Comparison of ENCODE assay signal across 8 cellular contexts in the genomic region with DNA sequence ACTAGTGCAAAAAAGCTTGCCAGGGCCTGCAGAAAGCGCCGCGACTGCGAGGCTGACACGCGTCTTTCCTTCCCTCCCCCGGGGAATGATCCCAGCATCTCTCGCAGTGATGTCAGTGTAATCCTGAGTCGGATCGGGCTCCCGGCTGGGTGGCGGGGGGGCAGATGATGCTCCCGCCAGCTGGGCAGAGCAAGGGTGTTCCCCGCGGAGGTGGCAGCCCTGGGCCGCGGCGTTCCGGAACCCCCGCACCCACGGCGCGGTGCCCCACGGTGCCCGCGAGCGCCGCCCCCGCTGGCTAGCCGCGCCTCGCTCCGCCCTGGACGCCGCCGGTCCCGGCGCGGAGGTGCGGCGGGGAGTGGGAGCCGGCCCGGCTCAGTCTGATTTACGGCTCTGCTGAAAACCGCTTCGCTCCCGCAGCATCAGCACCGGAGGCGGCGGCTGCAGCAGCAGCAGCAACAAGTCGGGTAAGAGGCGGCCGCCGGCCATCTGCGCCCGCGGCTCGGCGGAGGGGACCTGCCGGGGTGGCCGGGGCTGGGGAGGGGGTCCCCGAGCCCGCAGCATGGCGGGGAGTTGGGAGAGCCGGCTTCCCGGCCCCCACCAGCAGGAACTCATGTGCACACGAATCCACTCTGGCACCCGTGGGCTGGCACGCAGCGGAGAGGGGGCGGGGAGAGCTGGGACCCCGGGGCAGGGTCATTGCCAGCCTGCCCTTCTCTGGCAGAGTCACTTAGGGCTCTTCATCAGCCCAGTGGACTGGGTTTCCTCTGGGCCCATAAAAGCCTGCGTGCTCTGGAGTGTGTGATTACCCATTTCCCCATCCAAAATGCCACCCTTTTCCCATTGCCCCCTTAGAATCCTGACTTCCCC. TPM values are rescaled to one million over a fixed set of nuclear protein-coding genes. Genes with fewer than 3 reads are reported as not detected.
DNase-seq lines count a peak whose midpoint lies in the region; ATAC-seq and TF ChIP-seq lines count a peak whose summit lies in the region.

A gene with protein sequence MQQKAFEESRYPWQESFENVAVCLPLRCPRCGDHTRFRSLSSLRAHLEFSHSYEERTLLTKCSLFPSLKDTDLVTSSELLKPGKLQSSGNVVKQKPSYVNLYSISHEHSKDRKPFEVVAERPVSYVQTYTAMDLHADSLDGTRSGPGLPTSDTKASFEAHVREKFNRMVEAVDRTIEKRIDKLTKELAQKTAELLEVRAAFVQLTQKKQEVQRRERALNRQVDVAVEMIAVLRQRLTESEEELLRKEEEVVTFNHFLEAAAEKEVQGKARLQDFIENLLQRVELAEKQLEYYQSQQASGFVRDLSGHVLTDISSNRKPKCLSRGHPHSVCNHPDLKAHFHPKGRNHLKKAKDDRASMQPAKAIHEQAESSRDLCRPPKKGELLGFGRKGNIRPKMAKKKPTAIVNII (plus strand): TSS at position 375 of the 867 bp plus-strand sequence. CDS start 1,825 bp downstream, outside the sequence.

- TF ChIP-seq CTCF in fibroblast of lung (conservative IDR thresholded peaks at IDR 0.05 in 1 of 2, IDR thresholded peaks at IDR 0.05 in 1 of 2; ENCODE audit: low read depth in 1 of 2, low read length in 2 of 2) (no peak), natural killer cell (IDR thresholded peaks at IDR 0.05) (no peak), testis (IDR thresholded peaks at IDR 0.05) (no peak)

- H3K36me3 ChIP-seq in fibroblast of lung (ENCODE audit: control insufficient read depth, insufficient read depth, low read length) (no peaks in the 10 kb centered on the region), testis (ENCODE audit: low read depth, missing control alignments) (no peaks in the 10 kb centered on the region)

- H3K4me3 Mint-ChIP-seq in activated T-cell treated with anti-CD3 and anti-CD28 coated beads, Interleukin-2, amount 50 U/mL, for 72 hours, result peak within 1 kb of the TSS; percentile 84 to 92
- H3K4me3 Mint-ChIP-seq in natural killer cell, result peak within 1 kb of the TSS; percentile 89

- no peaks in the 10 kb centered on the region for H3K4me1 ChIP-seq in fibroblast of lung (ENCODE audit: control insufficient read depth, extremely low read depth, insufficient read depth, low read length)
- peaks cover 4% of the 10 kb centered on the region for H3K4me1 ChIP-seq in testis

- intact Hi-C loops in natural killer cell (cut with micrococcal nuclease), result no loop called here
- intact Hi-C loops in testis (cut with DNase I; ENCODE audit: low total_unique reads), result no loop called here

- no peaks in the 10 kb centered on the region for H3K9me3 ChIP-seq in fibroblast of lung (ENCODE audit: control insufficient read depth, insufficient read depth, low read depth, low read length)
- H3K9me3 ChIP-seq in testis, result no peaks in the 10 kb centered on the region

- H3K9ac ChIP-seq in fibroblast of lung (ENCODE audit: insufficient read depth, low read length), result peak within 1 kb of the TSS; percentile 48

- H3K27ac Mint-ChIP-seq in activated T-cell treated with anti-CD3 and anti-CD28 coated beads, Interleukin-2, amount 50 U/mL, for 72 hours, result peak within 1 kb of the TSS; percentile 19
- H3K27ac Mint-ChIP-seq in natural killer cell, result peak within 1 kb of the TSS; percentile 23 to 73

- no peaks in the 10 kb centered on the region for H3K79me2 ChIP-seq in fibroblast of lung (ENCODE audit: control insufficient read depth, insufficient read depth, low read length)

- H3K4me1 Mint-ChIP-seq in activated T-cell treated with anti-CD3 and anti-CD28 coated beads, Interleukin-2, amount 50 U/mL, for 72 hours (ENCODE audit: low read depth), result peaks cover 10% of the 10 kb centered on the region
- peaks cover 16 to 22% of the 10 kb centered on the region in 2 donors for H3K4me1 Mint-ChIP-seq in natural killer cell

- 0 to 4% methylated on average over 17 to 22 of the region's 73 CpGs for WGBS in testis, 2 donors

- TF ChIP-seq POLR2A in testis (IDR thresholded peaks at IDR 0.05), result no peak
- no peak for TF ChIP-seq POLR2A in GM18505 (IDR thresholded peaks at IDR 0.05; ENCODE audit: borderline replicate concordance, extremely low read depth, insufficient read depth, insufficient read length)

- peak within 1 kb of the TSS; percentile 80 for H2AFZ ChIP-seq in fibroblast of lung (ENCODE audit: low read length)

- peak within 1 kb of the TSS; percentile 83 for H3K4me2 ChIP-seq in fibroblast of lung (ENCODE audit: extremely low read depth, insufficient read depth, low read length)

- peak; percentile 22 for DNase-seq in ELF-1 (ENCODE audit: low read depth, low spot score)
- DNase-seq in NCI-H1105 treated with DMSO at 0.1 percent for 48 hours (lab: John Stamatoyannopoulos, UW), result peak; percentile 27
- peak; percentile 50 to 64 for DNase-seq in activated T-cell treated with anti-CD3 and anti-CD28 coated beads, Interleukin-2, amount 50 U/mL, for 72 hours
- peak; percentile 40 to 72 for DNase-seq in fibroblast of lung (ENCODE audit: low read depth in 2 of 2)
- peak; percentile 47 for DNase-seq in natural killer cell
- DNase-seq in testis, result no peak

- no peaks in the 10 kb centered on the region for H3K9me3 Mint-ChIP-seq in activated T-cell treated with anti-CD3 and anti-CD28 coated beads, Interleukin-2, amount 50 U/mL, for 72 hours
- no peaks in the 10 kb centered on the region for H3K9me3 Mint-ChIP-seq in natural killer cell

- no peaks in the 10 kb centered on the region for H3K27me3 ChIP-seq in fibroblast of lung (ENCODE audit: control insufficient read depth, insufficient read depth, low read length)
- H3K27me3 ChIP-seq in testis, result no peaks in the 10 kb centered on the region

- H3K36me3 Mint-ChIP-seq in activated T-cell treated with anti-CD3 and anti-CD28 coated beads, Interleukin-2, amount 50 U/mL, for 72 hours (ENCODE audit: insufficient read depth in 2 of 2), result no peaks in the 10 kb centered on the region
- no peaks in the 10 kb centered on the region for H3K36me3 Mint-ChIP-seq in natural killer cell

- peaks cover 37% of the 10 kb centered on the region for H3K27me3 Mint-ChIP-seq in activated T-cell treated with anti-CD3 and anti-CD28 coated beads, Interleukin-2, amount 50 U/mL, for 72 hours (ENCODE audit: low read depth)
- H3K27me3 Mint-ChIP-seq in natural killer cell (ENCODE audit: low read depth in 2 of 2), result peaks cover 0 to 4% of the 10 kb centered on the region in 2 donors

- H3K4me3 ChIP-seq in fibroblast of lung (replicated peaks in 1 of 4; ENCODE audit: control extremely low read depth in 1 of 4, insufficient read depth in 1 of 4, low read depth in 3 of 4, low read length in 4 of 4) (peak within 1 kb of the TSS; percentile 54 to 66 (median 60)), testis (peak within 1 kb of the TSS; percentile 62 to 66)

- H3K27ac ChIP-seq in fibroblast of lung (ENCODE audit: insufficient read depth, low read length) (no peak within 1 kb of the TSS), testis (peak within 1 kb of the TSS in 1 of 2 donors; percentile 45)

- H4K20me1 ChIP-seq in fibroblast of lung (ENCODE audit: control insufficient read depth, extremely low read depth, insufficient read depth, low read length), result no peaks in the 10 kb centered on the region

- ATAC-seq in activated T-cell treated with anti-CD3 and anti-CD28 coated beads, Interleukin-2, amount 50 U/mL, for 72 hours (replicated peaks in 1 of 2), result peak; percentile 90 to 94
- ATAC-seq in natural killer cell, result peak; percentile 84 to 86 (median 85)
- no peak for ATAC-seq in GM18505 (IDR thresholded peaks at IDR 0.05; ENCODE audit: unreplicated experiment)
- ATAC-seq in HG03196 (IDR thresholded peaks at IDR 0.05; ENCODE audit: unreplicated experiment), result no peak

RNA-seq across cellular contexts. Expression of the gene that starts here (rescaled TPM):
- total RNA-seq in activated T-cell treated with anti-CD3 and anti-CD28 coated beads, Interleukin-2, amount 50 U/mL, for 72 hours, result under 1 TPM; 0.12 to 0.30 TPM
- total RNA-seq in fibroblast of lung, result 2.8 and 5.8 TPM in 2 replicates
- polyA plus RNA-seq in fibroblast of lung, result 1.2 and 3.0 TPM in 2 replicates
- polyA plus RNA-seq in fibroblast of lung (2012), result 0.58 and 1.9 TPM in 2 replicates
- 0.74 and 2.2 TPM in 2 replicates for polyA minus RNA-seq in fibroblast of lung (ENCODE audit: low replicate concordance)
- 1 to 10 TPM; 4.0 to 8.0 (median 4.5) TPM for total RNA-seq in natural killer cell
- total RNA-seq in testis, result 1 to 10 TPM; 1.2 to 2.8 TPM
- 1.0 TPM for polyA plus RNA-seq in testis (ENCODE audit: insufficient read depth, low read depth, low replicate concordance)

Comparison
In these comparisons a context has a peak if more than half of its experiments do, and no peak if none do; other contexts are left out.
1. Peak in DNase-seq and ATAC-seq in activated T-cell treated with anti-CD3 and anti-CD28 coated beads, Interleukin-2, amount 50 U/mL, for 72 hours; RNA of the gene not detected or under 1 TPM.
2. ATAC-seq: peak in natural killer cell (3 of 3); none in GM18505 (single experiment) and HG03196 (single experiment).